1 cellular context compared by ENCODE assay signal in genomic region chr17:50310455-50311111, GRCh38.
TF ChIP-seq lines count a peak whose summit lies in the region.

No MANE protein-coding gene starts in this region.

TF ChIP-seq in HepG2, 621 proteins besides CTCF, POLR2A, EP300 and RAD21 (continued from another document and continues in another):
- TF ChIP-seq, protein P1, sequence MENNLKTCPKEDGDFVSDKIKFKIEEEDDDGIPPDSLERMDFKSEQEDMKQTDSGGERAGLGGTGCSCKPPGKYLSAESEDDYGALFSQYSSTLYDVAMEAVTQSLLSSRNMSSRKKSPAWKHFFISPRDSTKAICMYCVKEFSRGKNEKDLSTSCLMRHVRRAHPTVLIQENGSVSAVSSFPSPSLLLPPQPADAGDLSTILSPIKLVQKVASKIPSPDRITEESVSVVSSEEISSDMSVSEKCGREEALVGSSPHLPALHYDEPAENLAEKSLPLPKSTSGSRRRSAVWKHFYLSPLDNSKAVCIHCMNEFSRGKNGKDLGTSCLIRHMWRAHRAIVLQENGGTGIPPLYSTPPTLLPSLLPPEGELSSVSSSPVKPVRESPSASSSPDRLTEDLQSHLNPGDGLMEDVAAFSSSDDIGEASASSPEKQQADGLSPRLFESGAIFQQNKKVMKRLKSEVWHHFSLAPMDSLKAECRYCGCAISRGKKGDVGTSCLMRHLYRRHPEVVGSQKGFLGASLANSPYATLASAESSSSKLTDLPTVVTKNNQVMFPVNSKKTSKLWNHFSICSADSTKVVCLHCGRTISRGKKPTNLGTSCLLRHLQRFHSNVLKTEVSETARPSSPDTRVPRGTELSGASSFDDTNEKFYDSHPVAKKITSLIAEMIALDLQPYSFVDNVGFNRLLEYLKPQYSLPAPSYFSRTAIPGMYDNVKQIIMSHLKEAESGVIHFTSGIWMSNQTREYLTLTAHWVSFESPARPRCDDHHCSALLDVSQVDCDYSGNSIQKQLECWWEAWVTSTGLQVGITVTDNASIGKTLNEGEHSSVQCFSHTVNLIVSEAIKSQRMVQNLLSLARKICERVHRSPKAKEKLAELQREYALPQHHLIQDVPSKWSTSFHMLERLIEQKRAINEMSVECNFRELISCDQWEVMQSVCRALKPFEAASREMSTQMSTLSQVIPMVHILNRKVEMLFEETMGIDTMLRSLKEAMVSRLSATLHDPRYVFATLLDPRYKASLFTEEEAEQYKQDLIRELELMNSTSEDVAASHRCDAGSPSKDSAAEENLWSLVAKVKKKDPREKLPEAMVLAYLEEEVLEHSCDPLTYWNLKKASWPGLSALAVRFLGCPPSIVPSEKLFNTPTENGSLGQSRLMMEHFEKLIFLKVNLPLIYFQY (CRISPR knock-in tag; IDR thresholded peaks at IDR 0.05; ENCODE audit: borderline replicate concordance) = no peak
- 0 out of 2 replicates have a peak, but pooled peaks have one; percentile 50 for TF ChIP-seq ZNF556 (CRISPR knock-in tag; IDR thresholded peaks at IDR 0.05; ENCODE audit: borderline replicate concordance)
- 0 out of 2 replicates have a peak, but pooled peaks have one; percentile 22 for TF ChIP-seq ZBTB7A (CRISPR knock-in tag; IDR thresholded peaks at IDR 0.05)
- TF ChIP-seq TEAD3 (CRISPR knock-in tag; optimal IDR thresholded peaks at IDR 0.05; ENCODE audit: borderline replicate concordance) = peak; percentile 57
- TF ChIP-seq, protein P2, sequence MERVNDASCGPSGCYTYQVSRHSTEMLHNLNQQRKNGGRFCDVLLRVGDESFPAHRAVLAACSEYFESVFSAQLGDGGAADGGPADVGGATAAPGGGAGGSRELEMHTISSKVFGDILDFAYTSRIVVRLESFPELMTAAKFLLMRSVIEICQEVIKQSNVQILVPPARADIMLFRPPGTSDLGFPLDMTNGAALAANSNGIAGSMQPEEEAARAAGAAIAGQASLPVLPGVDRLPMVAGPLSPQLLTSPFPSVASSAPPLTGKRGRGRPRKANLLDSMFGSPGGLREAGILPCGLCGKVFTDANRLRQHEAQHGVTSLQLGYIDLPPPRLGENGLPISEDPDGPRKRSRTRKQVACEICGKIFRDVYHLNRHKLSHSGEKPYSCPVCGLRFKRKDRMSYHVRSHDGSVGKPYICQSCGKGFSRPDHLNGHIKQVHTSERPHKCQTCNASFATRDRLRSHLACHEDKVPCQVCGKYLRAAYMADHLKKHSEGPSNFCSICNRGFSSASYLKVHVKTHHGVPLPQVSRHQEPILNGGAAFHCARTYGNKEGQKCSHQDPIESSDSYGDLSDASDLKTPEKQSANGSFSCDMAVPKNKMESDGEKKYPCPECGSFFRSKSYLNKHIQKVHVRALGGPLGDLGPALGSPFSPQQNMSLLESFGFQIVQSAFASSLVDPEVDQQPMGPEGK (CRISPR knock-in tag; IDR thresholded peaks at IDR 0.05) = no peak
- TF ChIP-seq, protein P3, sequence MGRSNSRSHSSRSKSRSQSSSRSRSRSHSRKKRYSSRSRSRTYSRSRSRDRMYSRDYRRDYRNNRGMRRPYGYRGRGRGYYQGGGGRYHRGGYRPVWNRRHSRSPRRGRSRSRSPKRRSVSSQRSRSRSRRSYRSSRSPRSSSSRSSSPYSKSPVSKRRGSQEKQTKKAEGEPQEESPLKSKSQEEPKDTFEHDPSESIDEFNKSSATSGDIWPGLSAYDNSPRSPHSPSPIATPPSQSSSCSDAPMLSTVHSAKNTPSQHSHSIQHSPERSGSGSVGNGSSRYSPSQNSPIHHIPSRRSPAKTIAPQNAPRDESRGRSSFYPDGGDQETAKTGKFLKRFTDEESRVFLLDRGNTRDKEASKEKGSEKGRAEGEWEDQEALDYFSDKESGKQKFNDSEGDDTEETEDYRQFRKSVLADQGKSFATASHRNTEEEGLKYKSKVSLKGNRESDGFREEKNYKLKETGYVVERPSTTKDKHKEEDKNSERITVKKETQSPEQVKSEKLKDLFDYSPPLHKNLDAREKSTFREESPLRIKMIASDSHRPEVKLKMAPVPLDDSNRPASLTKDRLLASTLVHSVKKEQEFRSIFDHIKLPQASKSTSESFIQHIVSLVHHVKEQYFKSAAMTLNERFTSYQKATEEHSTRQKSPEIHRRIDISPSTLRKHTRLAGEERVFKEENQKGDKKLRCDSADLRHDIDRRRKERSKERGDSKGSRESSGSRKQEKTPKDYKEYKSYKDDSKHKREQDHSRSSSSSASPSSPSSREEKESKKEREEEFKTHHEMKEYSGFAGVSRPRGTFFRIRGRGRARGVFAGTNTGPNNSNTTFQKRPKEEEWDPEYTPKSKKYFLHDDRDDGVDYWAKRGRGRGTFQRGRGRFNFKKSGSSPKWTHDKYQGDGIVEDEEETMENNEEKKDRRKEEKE (IDR thresholded peaks at IDR 0.05) = no peak
- peak; percentile 29 for TF ChIP-seq SKI (IDR thresholded peaks at IDR 0.05; ENCODE audit: partially characterized antibody)
- no peak for TF ChIP-seq RELA (CRISPR knock-in tag; IDR thresholded peaks at IDR 0.05)
- TF ChIP-seq ZNF329 (CRISPR knock-in tag; IDR thresholded peaks at IDR 0.05; ENCODE audit: low read depth) = no peak
- TF ChIP-seq, protein P4, sequence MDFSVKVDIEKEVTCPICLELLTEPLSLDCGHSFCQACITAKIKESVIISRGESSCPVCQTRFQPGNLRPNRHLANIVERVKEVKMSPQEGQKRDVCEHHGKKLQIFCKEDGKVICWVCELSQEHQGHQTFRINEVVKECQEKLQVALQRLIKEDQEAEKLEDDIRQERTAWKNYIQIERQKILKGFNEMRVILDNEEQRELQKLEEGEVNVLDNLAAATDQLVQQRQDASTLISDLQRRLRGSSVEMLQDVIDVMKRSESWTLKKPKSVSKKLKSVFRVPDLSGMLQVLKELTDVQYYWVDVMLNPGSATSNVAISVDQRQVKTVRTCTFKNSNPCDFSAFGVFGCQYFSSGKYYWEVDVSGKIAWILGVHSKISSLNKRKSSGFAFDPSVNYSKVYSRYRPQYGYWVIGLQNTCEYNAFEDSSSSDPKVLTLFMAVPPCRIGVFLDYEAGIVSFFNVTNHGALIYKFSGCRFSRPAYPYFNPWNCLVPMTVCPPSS (IDR thresholded peaks at IDR 0.05) = no peak
- no peak for TF ChIP-seq ZBTB1 (CRISPR knock-in tag; IDR thresholded peaks at IDR 0.05; ENCODE audit: borderline replicate concordance)
- TF ChIP-seq ZNF350 (CRISPR knock-in tag; IDR thresholded peaks at IDR 0.05; ENCODE audit: borderline replicate concordance, low read depth) = no peak
- TF ChIP-seq HNRNPUL1 (IDR thresholded peaks at IDR 0.05; ENCODE audit: low read depth, low read length) = no peak
- TF ChIP-seq NR0B2 (CRISPR knock-in tag; IDR thresholded peaks at IDR 0.05) = no peak
- TF ChIP-seq ZFP36L2 (CRISPR knock-in tag; IDR thresholded peaks at IDR 0.05) = no peak
- TF ChIP-seq BHLHE40 (IDR thresholded peaks at IDR 0.05; ENCODE audit: low read length) = no peak
- TF ChIP-seq ZC3H4 (CRISPR knock-in tag; IDR thresholded peaks at IDR 0.05; ENCODE audit: borderline replicate concordance) = no peak
- TF ChIP-seq MTF1 (CRISPR knock-in tag; IDR thresholded peaks at IDR 0.05) = no peak
- TF ChIP-seq ZNF766 (CRISPR knock-in tag; IDR thresholded peaks at IDR 0.05; ENCODE audit: borderline replicate concordance) = no peak
- TF ChIP-seq HOXA3 (CRISPR knock-in tag; IDR thresholded peaks at IDR 0.05) = peak; percentile 26; the same call in 1 of the 2 replicates
- TF ChIP-seq, protein P5, sequence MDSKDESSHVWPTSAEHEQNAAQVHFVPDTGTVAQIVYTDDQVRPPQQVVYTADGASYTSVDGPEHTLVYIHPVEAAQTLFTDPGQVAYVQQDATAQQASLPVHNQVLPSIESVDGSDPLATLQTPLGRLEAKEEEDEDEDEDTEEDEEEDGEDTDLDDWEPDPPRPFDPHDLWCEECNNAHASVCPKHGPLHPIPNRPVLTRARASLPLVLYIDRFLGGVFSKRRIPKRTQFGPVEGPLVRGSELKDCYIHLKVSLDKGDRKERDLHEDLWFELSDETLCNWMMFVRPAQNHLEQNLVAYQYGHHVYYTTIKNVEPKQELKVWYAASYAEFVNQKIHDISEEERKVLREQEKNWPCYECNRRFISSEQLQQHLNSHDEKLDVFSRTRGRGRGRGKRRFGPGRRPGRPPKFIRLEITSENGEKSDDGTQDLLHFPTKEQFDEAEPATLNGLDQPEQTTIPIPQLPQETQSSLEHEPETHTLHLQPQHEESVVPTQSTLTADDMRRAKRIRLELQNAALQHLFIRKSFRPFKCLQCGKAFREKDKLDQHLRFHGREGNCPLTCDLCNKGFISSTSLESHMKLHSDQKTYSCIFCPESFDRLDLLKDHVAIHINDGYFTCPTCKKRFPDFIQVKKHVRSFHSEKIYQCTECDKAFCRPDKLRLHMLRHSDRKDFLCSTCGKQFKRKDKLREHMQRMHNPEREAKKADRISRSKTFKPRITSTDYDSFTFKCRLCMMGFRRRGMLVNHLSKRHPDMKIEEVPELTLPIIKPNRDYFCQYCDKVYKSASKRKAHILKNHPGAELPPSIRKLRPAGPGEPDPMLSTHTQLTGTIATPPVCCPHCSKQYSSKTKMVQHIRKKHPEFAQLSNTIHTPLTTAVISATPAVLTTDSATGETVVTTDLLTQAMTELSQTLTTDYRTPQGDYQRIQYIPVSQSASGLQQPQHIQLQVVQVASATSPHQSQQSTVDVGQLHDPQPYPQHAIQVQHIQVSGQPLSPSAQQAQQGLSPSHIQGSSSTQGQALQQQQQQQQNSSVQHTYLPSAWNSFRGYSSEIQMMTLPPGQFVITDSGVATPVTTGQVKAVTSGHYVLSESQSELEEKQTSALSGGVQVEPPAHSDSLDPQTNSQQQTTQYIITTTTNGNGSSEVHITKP (CRISPR knock-in tag; IDR thresholded peaks at IDR 0.05; ENCODE audit: low read depth) = 0 out of 2 replicates have a peak, but pooled peaks have one; percentile 55
- no peak for TF ChIP-seq DR1 (CRISPR knock-in tag; IDR thresholded peaks at IDR 0.05)
- no peak for TF ChIP-seq PHB2 (IDR thresholded peaks at IDR 0.05; ENCODE audit: partially characterized antibody)
- no peak for TF ChIP-seq NFKB2 (CRISPR knock-in tag; IDR thresholded peaks at IDR 0.05; ENCODE audit: borderline replicate concordance)
- TF ChIP-seq, protein P6, sequence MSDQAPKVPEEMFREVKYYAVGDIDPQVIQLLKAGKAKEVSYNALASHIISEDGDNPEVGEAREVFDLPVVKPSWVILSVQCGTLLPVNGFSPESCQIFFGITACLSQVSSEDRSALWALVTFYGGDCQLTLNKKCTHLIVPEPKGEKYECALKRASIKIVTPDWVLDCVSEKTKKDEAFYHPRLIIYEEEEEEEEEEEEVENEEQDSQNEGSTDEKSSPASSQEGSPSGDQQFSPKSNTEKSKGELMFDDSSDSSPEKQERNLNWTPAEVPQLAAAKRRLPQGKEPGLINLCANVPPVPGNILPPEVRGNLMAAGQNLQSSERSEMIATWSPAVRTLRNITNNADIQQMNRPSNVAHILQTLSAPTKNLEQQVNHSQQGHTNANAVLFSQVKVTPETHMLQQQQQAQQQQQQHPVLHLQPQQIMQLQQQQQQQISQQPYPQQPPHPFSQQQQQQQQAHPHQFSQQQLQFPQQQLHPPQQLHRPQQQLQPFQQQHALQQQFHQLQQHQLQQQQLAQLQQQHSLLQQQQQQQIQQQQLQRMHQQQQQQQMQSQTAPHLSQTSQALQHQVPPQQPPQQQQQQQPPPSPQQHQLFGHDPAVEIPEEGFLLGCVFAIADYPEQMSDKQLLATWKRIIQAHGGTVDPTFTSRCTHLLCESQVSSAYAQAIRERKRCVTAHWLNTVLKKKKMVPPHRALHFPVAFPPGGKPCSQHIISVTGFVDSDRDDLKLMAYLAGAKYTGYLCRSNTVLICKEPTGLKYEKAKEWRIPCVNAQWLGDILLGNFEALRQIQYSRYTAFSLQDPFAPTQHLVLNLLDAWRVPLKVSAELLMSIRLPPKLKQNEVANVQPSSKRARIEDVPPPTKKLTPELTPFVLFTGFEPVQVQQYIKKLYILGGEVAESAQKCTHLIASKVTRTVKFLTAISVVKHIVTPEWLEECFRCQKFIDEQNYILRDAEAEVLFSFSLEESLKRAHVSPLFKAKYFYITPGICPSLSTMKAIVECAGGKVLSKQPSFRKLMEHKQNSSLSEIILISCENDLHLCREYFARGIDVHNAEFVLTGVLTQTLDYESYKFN (CRISPR knock-in tag; conservative IDR thresholded peaks at IDR 0.05) = peak; percentile 66
- no peak for TF ChIP-seq ZNF441 (CRISPR knock-in tag; IDR thresholded peaks at IDR 0.05; ENCODE audit: borderline replicate concordance)
- no peak for TF ChIP-seq ZNF546 (CRISPR knock-in tag; conservative IDR thresholded peaks at IDR 0.05)
- no peak for TF ChIP-seq ZNF343 (CRISPR knock-in tag; IDR thresholded peaks at IDR 0.05)
- TF ChIP-seq PLSCR1 (CRISPR knock-in tag; IDR thresholded peaks at IDR 0.05; ENCODE audit: borderline replicate concordance) = no peak
- TF ChIP-seq ASH2L (IDR thresholded peaks at IDR 0.05; ENCODE audit: insufficient read length, low read depth, low read length) = peak; percentile 20
- TF ChIP-seq DNMT3B (CRISPR knock-in tag; conservative IDR thresholded peaks at IDR 0.05) = no peak
- TF ChIP-seq ATF3 (CRISPR knock-in tag; IDR thresholded peaks at IDR 0.05) = peak; percentile 82; the same call in 1 of the 2 replicates
- TF ChIP-seq JUND (CRISPR knock-in tag; IDR thresholded peaks at IDR 0.05) = peak; percentile 82
- 0 out of 2 replicates have a peak, but pooled peaks have one; percentile 46 for TF ChIP-seq ERF (CRISPR knock-in tag; IDR thresholded peaks at IDR 0.05)
- TF ChIP-seq ZNF564 (CRISPR knock-in tag; IDR thresholded peaks at IDR 0.05) = no peak
- no peak for TF ChIP-seq ZNF44 (CRISPR knock-in tag; IDR thresholded peaks at IDR 0.05)
- no peak for TF ChIP-seq ZNF883 (CRISPR knock-in tag; IDR thresholded peaks at IDR 0.05; ENCODE audit: not compliant biosample characterization)
- TF ChIP-seq CBFB (CRISPR knock-in tag; IDR thresholded peaks at IDR 0.05) = no peak
- no peak for TF ChIP-seq ZNF430 (CRISPR knock-in tag; IDR thresholded peaks at IDR 0.05)
- TF ChIP-seq NCOA1 (CRISPR knock-in tag; IDR thresholded peaks at IDR 0.05) = no peak
- no peak for TF ChIP-seq NR1H2 (CRISPR knock-in tag; IDR thresholded peaks at IDR 0.05; ENCODE audit: borderline replicate concordance, low read depth)
- TF ChIP-seq TBX2 (CRISPR knock-in tag; IDR thresholded peaks at IDR 0.05; ENCODE audit: borderline replicate concordance) = no peak; the same call in 1 of the 2 replicates
- TF ChIP-seq TOPORS (CRISPR knock-in tag; IDR thresholded peaks at IDR 0.05) = no peak
- no peak for TF ChIP-seq THAP11 (CRISPR knock-in tag; IDR thresholded peaks at IDR 0.05)
- TF ChIP-seq ZNF552 (CRISPR knock-in tag; IDR thresholded peaks at IDR 0.05; ENCODE audit: borderline replicate concordance) = no peak
- no peak for TF ChIP-seq ZNF558 (CRISPR knock-in tag; IDR thresholded peaks at IDR 0.05; ENCODE audit: borderline replicate concordance)
- no peak for TF ChIP-seq ADNP (CRISPR knock-in tag; IDR thresholded peaks at IDR 0.05)
- 0 out of 2 replicates have a peak, but pooled peaks have one; percentile 1 for TF ChIP-seq FOXK1 (CRISPR knock-in tag; IDR thresholded peaks at IDR 0.05; ENCODE audit: borderline replicate concordance, low read depth)
